ENCODE assay signal across 31 cellular contexts in genomic region chr5:112192886-112193285, GRCh38.
"Had no signal": no experiment of that assay in that cellular context is flagged by ENCODE, and none has a peak within 500 bp of the region (broad histone marks: within the 10 kb centered on the region; RNA-seq: fewer than 3 reads in every experiment).

No MANE protein-coding gene starts in this region.

- H3K27ac Mint-ChIP-seq: activated CD4-positive, alpha-beta memory T cell treated with anti-CD3 and anti-CD28 coated beads for 36 hours; activated CD4-positive, alpha-beta T cell treated with anti-CD3 and anti-CD28 coated beads for 36 hours; activated CD4-positive, alpha-beta T cell treated with anti-CD3 and anti-CD28 coated beads, Interleukin-2, amount 10 ng/mL, durations not matched to agents 24 days and 14 days; activated CD8-positive, alpha-beta memory T cell treated with anti-CD3 and anti-CD28 coated beads, Interleukin-2, amount 10 ng/mL, durations not matched to agents 7 days and 5 days; activated CD8-positive, alpha-beta T cell treated with anti-CD3 and anti-CD28 coated beads, Interleukin-2, amount 10 ng/mL, durations not matched to agents 7 days and 5 days; activated naive CD4-positive, alpha-beta T cell treated with anti-CD3 and anti-CD28 coated beads for 36 hours; activated naive CD4-positive, alpha-beta T cell treated with anti-CD3 and anti-CD28 coated beads, Interleukin-2, amount 50 U/mL, for 24 hours; activated naive CD8-positive, alpha-beta T cell treated with anti-CD3 and anti-CD28 coated beads for 36 hours; activated naive CD8-positive, alpha-beta T cell treated with anti-CD3 and anti-CD28 coated beads, Interleukin-2, amount 50 U/mL, for 24 hours; activated T-helper 1 cell treated with anti-CD3 and anti-CD28 coated beads, Interleukin-12 subunit alpha, Interleukin-12 subunit beta, Interleukin-2, Interleukin-4 antibody, amounts not matched to agents 30 ng/mL and 10 ng/mL and 1 ng/mL, durations not matched to agents 14 hours and 24 hours and 36 hours; activated T-helper 2 cell treated with anti-CD3 and anti-CD28 coated beads, Interferon-gamma antibody, Interleukin-2, Interleukin-4, amounts not matched to agents 10 μg/mL and 5 μg/mL and 100 μg/mL, durations not matched to agents 14 hours and 24 hours and 36 hours; effector memory CD8-positive, alpha-beta T cell had no signal

- H3K27me3 ChIP-seq: brain microvascular endothelial cell, esophagus muscularis mucosa, foreskin keratinocyte, gastrocnemius medialis, heart left ventricle had no signal

- H3K27ac ChIP-seq: brain microvascular endothelial cell, esophagus muscularis mucosa, foreskin keratinocyte, gastrocnemius medialis, heart left ventricle had no signal

- H3K36me3 ChIP-seq: brain microvascular endothelial cell, gastrocnemius medialis had no signal

- H3K4me3 Mint-ChIP-seq: activated CD4-positive, alpha-beta memory T cell treated with anti-CD3 and anti-CD28 coated beads for 36 hours; activated CD4-positive, alpha-beta T cell treated with anti-CD3 and anti-CD28 coated beads for 36 hours; activated CD4-positive, alpha-beta T cell treated with anti-CD3 and anti-CD28 coated beads, Interleukin-2, amount 10 ng/mL, durations not matched to agents 24 days and 14 days; activated CD8-positive, alpha-beta memory T cell treated with anti-CD3 and anti-CD28 coated beads, Interleukin-2, amount 10 ng/mL, durations not matched to agents 7 days and 5 days; activated CD8-positive, alpha-beta T cell treated with anti-CD3 and anti-CD28 coated beads, Interleukin-2, amount 10 ng/mL, durations not matched to agents 7 days and 5 days; activated naive CD4-positive, alpha-beta T cell treated with anti-CD3 and anti-CD28 coated beads for 36 hours; activated naive CD4-positive, alpha-beta T cell treated with anti-CD3 and anti-CD28 coated beads, Interleukin-2, amount 50 U/mL, for 24 hours; activated naive CD8-positive, alpha-beta T cell treated with anti-CD3 and anti-CD28 coated beads for 36 hours; activated naive CD8-positive, alpha-beta T cell treated with anti-CD3 and anti-CD28 coated beads, Interleukin-2, amount 50 U/mL, for 24 hours; activated T-helper 1 cell treated with anti-CD3 and anti-CD28 coated beads, Interleukin-12 subunit alpha, Interleukin-12 subunit beta, Interleukin-2, Interleukin-4 antibody, amounts not matched to agents 30 ng/mL and 10 ng/mL and 1 ng/mL, durations not matched to agents 14 hours and 24 hours and 36 hours; central memory CD8-positive, alpha-beta T cell; effector memory CD8-positive, alpha-beta T cell had no signal

- H3K9me3 Mint-ChIP-seq: activated CD4-positive, alpha-beta memory T cell treated with anti-CD3 and anti-CD28 coated beads for 36 hours; activated CD4-positive, alpha-beta T cell treated with anti-CD3 and anti-CD28 coated beads, Interleukin-2, amount 10 ng/mL, durations not matched to agents 24 days and 14 days; activated naive CD4-positive, alpha-beta T cell treated with anti-CD3 and anti-CD28 coated beads for 36 hours; activated naive CD4-positive, alpha-beta T cell treated with anti-CD3 and anti-CD28 coated beads, Interleukin-2, amount 50 U/mL, for 24 hours; activated naive CD8-positive, alpha-beta T cell treated with anti-CD3 and anti-CD28 coated beads for 36 hours; activated naive CD8-positive, alpha-beta T cell treated with anti-CD3 and anti-CD28 coated beads, Interleukin-2, amount 50 U/mL, for 24 hours; activated T-helper 1 cell treated with anti-CD3 and anti-CD28 coated beads, Interleukin-12 subunit alpha, Interleukin-12 subunit beta, Interleukin-2, Interleukin-4 antibody, amounts not matched to agents 30 ng/mL and 10 ng/mL and 1 ng/mL, durations not matched to agents 14 hours and 24 hours and 36 hours; activated T-helper 2 cell treated with anti-CD3 and anti-CD28 coated beads, Interferon-gamma antibody, Interleukin-2, Interleukin-4, amounts not matched to agents 10 μg/mL and 5 μg/mL and 100 μg/mL, durations not matched to agents 14 hours and 24 hours and 36 hours; central memory CD8-positive, alpha-beta T cell; effector memory CD8-positive, alpha-beta T cell had no signal

- DNase-seq: activated CD4-positive, alpha-beta memory T cell treated with anti-CD3 and anti-CD28 coated beads for 36 hours; activated CD4-positive, alpha-beta T cell treated with anti-CD3 and anti-CD28 coated beads for 36 hours; activated CD4-positive, alpha-beta T cell treated with anti-CD3 and anti-CD28 coated beads, Interleukin-2, amount 10 ng/mL, durations not matched to agents 24 days and 14 days; activated CD4-positive, CD25-positive, alpha-beta regulatory T cell; activated CD4-positive, CD25-positive, alpha-beta regulatory T cell treated with anti-CD3 and anti-CD28 coated beads, Interleukin-2, amount 50 U/mL, for 72 hours; activated CD8-positive, alpha-beta memory T cell treated with anti-CD3 and anti-CD28 coated beads, Interleukin-2, amount 10 ng/mL, durations not matched to agents 7 days and 5 days; activated CD8-positive, alpha-beta memory T cell treated with anti-CD3 and anti-CD28 coated beads, Interleukin-2, amount 50 U/mL, for 4 hours; activated CD8-positive, alpha-beta T cell treated with anti-CD3 and anti-CD28 coated beads, Interleukin-2, amount 10 ng/mL, durations not matched to agents 7 days and 5 days; activated effector memory CD4-positive, alpha-beta T cell treated with anti-CD3 and anti-CD28 coated beads, Interleukin-2, amount 50 U/mL, for 16 hours; activated naive CD4-positive, alpha-beta T cell treated with anti-CD3 and anti-CD28 coated beads for 36 hours; activated naive CD8-positive, alpha-beta T cell treated with anti-CD3 and anti-CD28 coated beads for 36 hours; activated naive CD8-positive, alpha-beta T cell treated with anti-CD3 and anti-CD28 coated beads, Interleukin-2, amount 50 U/mL, for 24 hours; activated T-cell treated with anti-CD3 and anti-CD28 coated beads, Interleukin-2, amount 50 U/mL, for 1 hour; activated T-cell treated with anti-CD3 and anti-CD28 coated beads, Interleukin-2, amount 50 U/mL, for 48 hours; amniotic stem cell; brain microvascular endothelial cell; cortex of kidney; dermis blood vessel endothelial cell; effector CD4-positive, alpha-beta T cell; effector memory CD8-positive, alpha-beta T cell; erythroblast; foreskin keratinocyte; gastrocnemius medialis; glutamatergic neuron; heart left ventricle; T-helper 2 cell had no signal

- ATAC-seq: activated CD4-positive, alpha-beta T cell treated with anti-CD3 and anti-CD28 coated beads for 36 hours; activated CD8-positive, alpha-beta memory T cell treated with anti-CD3 and anti-CD28 coated beads, Interleukin-2, amount 10 ng/mL, durations not matched to agents 7 days and 5 days; activated CD8-positive, alpha-beta T cell treated with anti-CD3 and anti-CD28 coated beads, Interleukin-2, amount 10 ng/mL, durations not matched to agents 7 days and 5 days; activated naive CD8-positive, alpha-beta T cell treated with anti-CD3 and anti-CD28 coated beads, Interleukin-2, amount 50 U/mL, for 24 hours; effector memory CD8-positive, alpha-beta T cell; foreskin keratinocyte; gastrocnemius medialis; heart left ventricle had no signal

- H3K4me3 ChIP-seq: esophagus muscularis mucosa, gastrocnemius medialis, heart left ventricle had no signal

- H3K9me3 ChIP-seq: esophagus muscularis mucosa, gastrocnemius medialis, heart left ventricle had no signal

- H3K36me3 Mint-ChIP-seq: activated CD4-positive, alpha-beta memory T cell treated with anti-CD3 and anti-CD28 coated beads for 36 hours; activated CD8-positive, alpha-beta memory T cell treated with anti-CD3 and anti-CD28 coated beads, Interleukin-2, amount 10 ng/mL, durations not matched to agents 7 days and 5 days; activated naive CD4-positive, alpha-beta T cell treated with anti-CD3 and anti-CD28 coated beads, Interleukin-2, amount 50 U/mL, for 24 hours; activated naive CD8-positive, alpha-beta T cell treated with anti-CD3 and anti-CD28 coated beads for 36 hours had no signal

- H3K4me1 Mint-ChIP-seq: activated CD4-positive, alpha-beta T cell treated with anti-CD3 and anti-CD28 coated beads, Interleukin-2, amount 10 ng/mL, durations not matched to agents 24 days and 14 days; activated CD8-positive, alpha-beta memory T cell treated with anti-CD3 and anti-CD28 coated beads, Interleukin-2, amount 10 ng/mL, durations not matched to agents 7 days and 5 days; activated naive CD4-positive, alpha-beta T cell treated with anti-CD3 and anti-CD28 coated beads, Interleukin-2, amount 50 U/mL, for 24 hours; activated naive CD8-positive, alpha-beta T cell treated with anti-CD3 and anti-CD28 coated beads for 36 hours; activated naive CD8-positive, alpha-beta T cell treated with anti-CD3 and anti-CD28 coated beads, Interleukin-2, amount 50 U/mL, for 24 hours; central memory CD8-positive, alpha-beta T cell had no signal

- H3K4me1 ChIP-seq: esophagus muscularis mucosa, foreskin keratinocyte, gastrocnemius medialis, heart left ventricle had no signal
